14 cellular contexts compared by ENCODE assay signal in the genomic region with DNA sequence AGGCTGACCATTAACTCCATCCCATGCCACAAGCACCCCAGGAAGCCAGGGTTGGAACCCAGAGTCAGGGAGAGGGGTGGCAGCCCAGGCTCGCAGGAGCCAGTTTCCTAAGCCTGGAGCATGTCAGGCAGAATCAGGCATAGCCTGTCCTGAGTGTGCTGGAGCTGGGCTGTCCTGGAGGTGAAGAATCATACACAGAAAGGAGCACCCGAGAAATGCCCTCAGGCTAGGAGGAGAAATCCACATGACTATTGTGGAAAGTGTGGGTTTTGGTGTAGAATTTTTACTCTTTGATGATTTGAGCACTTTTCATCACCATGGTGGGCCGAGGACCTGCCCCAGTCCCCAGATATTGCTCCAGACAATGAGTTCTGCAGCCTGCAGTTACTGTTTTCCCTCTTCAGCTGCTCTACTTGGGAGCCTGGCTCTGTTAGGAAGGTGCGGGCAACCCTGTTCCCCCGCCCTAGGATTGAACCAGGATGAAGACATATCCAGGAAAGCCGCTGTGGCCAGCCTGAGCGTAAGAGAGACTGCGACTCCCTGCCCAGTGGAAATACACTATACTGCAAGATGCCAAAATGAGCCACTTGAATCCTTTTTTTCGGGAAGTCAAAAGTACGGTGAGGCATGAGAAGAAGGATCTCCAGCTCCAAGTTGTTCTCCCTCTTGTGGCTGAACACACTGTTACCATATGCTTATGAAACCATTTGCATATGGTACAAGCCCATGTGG. TPM values are rescaled to one million over a fixed set of nuclear protein-coding genes. Genes with fewer than 3 reads are reported as not detected.
DNase-seq lines count a peak whose midpoint lies in the region; ATAC-seq, FAIRE-seq and TF ChIP-seq lines count a peak whose summit lies in the region.
"Had no signal": no experiment of that assay in that cellular context is flagged by ENCODE, and none has a peak within 500 bp of the region (broad histone marks: within the 10 kb centered on the region; RNA-seq: fewer than 3 reads in every experiment).

No MANE protein-coding gene starts in this region.

- H3K36me3 ChIP-seq in K562 (ENCODE audit: control insufficient read depth, insufficient read depth, low read length) = no peaks in the 10 kb centered on the region
- H3K36me3 ChIP-seq in neural progenitor cell = no peaks in the 10 kb centered on the region

- H3K9me1 ChIP-seq in K562 (ENCODE audit: control insufficient read depth, insufficient read depth, low read length) = no peaks in the 10 kb centered on the region

- no peaks in the 10 kb centered on the region; a peak in 3 of 5 replicates for H3K4me1 ChIP-seq in K562 (replicated peaks in 1 of 2; ENCODE audit: control insufficient read depth in 2 of 2, insufficient read depth in 2 of 2, low read length in 2 of 2)
- H3K4me1 ChIP-seq in neural progenitor cell = no peaks in the 10 kb centered on the region
- H3K4me1 ChIP-seq: testis had no signal

- no peaks in the 10 kb centered on the region for H3K4me1 Mint-ChIP-seq in neural progenitor cell

- peak overlapping the region; percentile 49; the same call in 1 of the 2 replicates for H2AFZ ChIP-seq in K562 (ENCODE audit: low read depth, low read length)
- no peak overlapping the region for H2AFZ ChIP-seq in neural progenitor cell (replicated peaks)

- H3K9me3 ChIP-seq in K562 (replicated peaks; ENCODE audit: control insufficient read depth, insufficient read depth, low read depth, low read length) (no peaks in the 10 kb centered on the region), neural progenitor cell (ENCODE audit: low read depth) (no peaks in the 10 kb centered on the region)
- H3K9me3 ChIP-seq: testis had no signal

- H3K27ac Mint-ChIP-seq in neural progenitor cell = no peak overlapping the region
- H3K27ac Mint-ChIP-seq: activated naive CD4-positive, alpha-beta T cell treated with anti-CD3 and anti-CD28 coated beads, Interleukin-2, amount 10 ng/mL, durations not matched to agents 7 days and 5 days; immature natural killer cell; T-helper 2 cell treated with Interferon-gamma antibody and Interleukin-4, amounts not matched to agents 5 μg/mL and 100 μg/mL, for 36 hours had no signal

- H3K27ac ChIP-seq in K562 (ENCODE audit: extremely low read depth, low read depth, low read length) (no peak overlapping the region), neural progenitor cell (no peak overlapping the region)
- H3K27ac ChIP-seq: testis had no signal

- H3K9me3 Mint-ChIP-seq in neural progenitor cell = no peaks in the 10 kb centered on the region
- H3K9me3 Mint-ChIP-seq: activated naive CD4-positive, alpha-beta T cell treated with anti-CD3 and anti-CD28 coated beads, Interleukin-2, amount 10 ng/mL, durations not matched to agents 7 days and 5 days; immature natural killer cell; T-helper 2 cell treated with Interferon-gamma antibody and Interleukin-4, amounts not matched to agents 5 μg/mL and 100 μg/mL, for 36 hours had no signal

- peaks cover 8% of the 10 kb centered on the region for H3F3A ChIP-seq in neural progenitor cell (ENCODE audit: low read depth)

- POLR2A ChIA-PET in K562 (lab: Yijun Ruan, JAX) = no interaction called here

- in situ Hi-C loops in K562 (cut with MboI) = loop anchor here (10.0 kb wide), 1 partner anchor 537 kb away; no protein-coding TSS in a partner anchor

- peaks cover 4% of the 10 kb centered on the region for H3K27me3 Mint-ChIP-seq in neural progenitor cell (ENCODE audit: insufficient read depth, low read depth)

- peak overlapping the region; percentile 33; the same call in 1 of the 2 replicates for H3K4me2 ChIP-seq in K562 (ENCODE audit: insufficient read depth, low read length)
- H3K4me2 ChIP-seq in neural progenitor cell = no peak overlapping the region

- FAIRE-seq in K562 (lab: Jason Lieb, UNC) = no peak
- no peak for FAIRE-seq in D721Med (lab: Jason Lieb, UNC)
- FAIRE-seq: colon had no signal

- BruUV-seq in K562 (replicated peaks; lab: Mats Ljungman, UMichigan) = no TSS peak

- H3K4me3 Mint-ChIP-seq in neural progenitor cell = no peak overlapping the region
- H3K4me3 Mint-ChIP-seq: activated naive CD4-positive, alpha-beta T cell treated with anti-CD3 and anti-CD28 coated beads, Interleukin-2, amount 10 ng/mL, durations not matched to agents 7 days and 5 days; immature natural killer cell; T-helper 2 cell treated with Interferon-gamma antibody and Interleukin-4, amounts not matched to agents 5 μg/mL and 100 μg/mL, for 36 hours had no signal

- TF ChIP-seq POLR2A in K562 (conservative IDR thresholded peaks at IDR 0.05) = no peak

- H3K27me3 ChIP-seq in K562 (ENCODE audit: control insufficient read depth in 2 of 2, insufficient read depth in 2 of 2, low read length in 2 of 2) (peaks cover 8 to 9% of the 10 kb centered on the region in 2 experiments; a peak in 2 of 5 replicates), neural progenitor cell (no peaks in the 10 kb centered on the region)
- H3K27me3 ChIP-seq: testis had no signal

- no peak for TF ChIP-seq EP300 in K562 (IDR thresholded peaks at IDR 0.05; ENCODE audit: low read length)

- WGBS in K562 (ENCODE audit: insufficient coverage, low coverage, missing lambda C conversion rate) = 5% methylated on average over 10 of the region's 10 CpGs

- intact Hi-C loops in K562 (cut with micrococcal nuclease) = no loop called here

- CTCF ChIA-PET in K562 (lab: Yijun Ruan, JAX; ENCODE audit: low intra/inter-chr PET ratio) = interaction anchor here (0.7 kb wide), 1 partner anchor 330 kb away, joined by 3 read pairs; no protein-coding TSS in a partner anchor

- DNase-seq in D341Med (ENCODE audit: low spot score) (peak; percentile 18), HuH-7.5 (ENCODE audit: low spot score) (peak; percentile 59), K562 (ENCODE audit: extremely low read depth in 1 of 4, low spot score in 3 of 4) (peak in 2 of 4 experiments; percentile 4 to 31), neural progenitor cell (ENCODE audit: low spot score) (no peak), D721Med (ENCODE audit: insufficient read length, low spot score) (no peak)
- DNase-seq in stimulated activated CD4-positive, alpha-beta T cell treated with anti-CD3 and anti-CD28 coated beads, Interleukin-4, amount 100 ng/mL, for 24 hours = no peak
- no peak for DNase-seq in activated CD4-positive, CD25-positive, alpha-beta regulatory T cell (lab: John Stamatoyannopoulos, UW)
- DNase-seq: activated naive CD4-positive, alpha-beta T cell treated with anti-CD3 and anti-CD28 coated beads, Interleukin-2, amount 10 ng/mL, durations not matched to agents 7 days and 5 days; COR-L47; immature natural killer cell; testis had no signal

- TF ChIP-seq CTCF in K562 (IDR thresholded peaks at IDR 0.05 in 2 of 3, conservative IDR thresholded peaks at IDR 0.05 in 1 of 3; ENCODE audit: insufficient read depth in 2 of 3, low read depth in 1 of 3, low read length in 3 of 3) (peak in 2 of 3 experiments; percentile 36 to 41; a peak in 3 of 6 replicates), neural progenitor cell (IDR thresholded peaks at IDR 0.05) (peak; percentile 9), D721Med (IDR thresholded peaks at IDR 0.05; ENCODE audit: insufficient read depth, missing control alignments) (no peak)

- no peak overlapping the region for H3K4me3 ChIP-seq in K562
- H3K4me3 ChIP-seq in neural progenitor cell = no peak overlapping the region
- H3K4me3 ChIP-seq: testis had no signal

- H3K9ac ChIP-seq in K562 (ENCODE audit: insufficient read depth in 1 of 2, low read depth in 2 of 2, low read length in 2 of 2) = no peak overlapping the region
- no peak overlapping the region for H3K9ac ChIP-seq in neural progenitor cell

- peaks cover 2% of the 10 kb centered on the region for H3K36me3 Mint-ChIP-seq in neural progenitor cell
- H3K36me3 Mint-ChIP-seq: activated naive CD4-positive, alpha-beta T cell treated with anti-CD3 and anti-CD28 coated beads, Interleukin-2, amount 10 ng/mL, durations not matched to agents 7 days and 5 days; immature natural killer cell had no signal

- peak; percentile 85 for ATAC-seq in K562

- H3K79me2 ChIP-seq in K562 (ENCODE audit: control insufficient read depth, insufficient read depth, low read length) = no peaks in the 10 kb centered on the region
- H3K79me2 ChIP-seq in neural progenitor cell (ENCODE audit: low read depth) = no peaks in the 10 kb centered on the region

- H4K20me1 ChIP-seq in K562 (replicated peaks; ENCODE audit: control insufficient read depth, insufficient read depth, low read length) = no peaks in the 10 kb centered on the region
- H4K20me1 ChIP-seq in neural progenitor cell (ENCODE audit: low read depth) = no peaks in the 10 kb centered on the region

- TF ChIP-seq RAD21 in K562 (CRISPR knock-in tag; conservative IDR thresholded peaks at IDR 0.05 in 1 of 2, IDR thresholded peaks at IDR 0.05 in 1 of 2) = 0 out of 4 replicates have a peak, but pooled peaks of 1 of the 2 experiments have one; percentile 25

RNA-seq across cellular contexts. Expression of gene HEATR6, which starts 29.0 kb away (rescaled TPM):
- total RNA-seq in K562 (2011; cell fraction: chromatin; rRNA removed; ENCODE audit: low replicate concordance) = 29.4 and 51.4 TPM in 2 replicates
- total RNA-seq in K562 (2011; cell fraction: nucleolus; rRNA removed) = 23.0 and 26.7 TPM in 2 replicates
- total RNA-seq in K562 (2011; cell fraction: nucleoplasm; rRNA removed) = 31.9 and 32.7 TPM in 2 replicates
- total RNA-seq in K562 (2014; rRNA removed) (6.9 and 11.3 TPM in 2 replicates), K562 (2014; rRNA removed; fragmentation: Illumina TruSeq; extraction: Trizol) (11.4 and 12.1 TPM in 2 replicates), K562 (2015; rRNA removed; fragmentation: Illumina TruSeq; extraction: Trizol) (10.9 and 12.7 TPM in 2 replicates), K562 (2021) (12.9 and 13.5 TPM in 2 replicates), neural progenitor cell (ENCODE audit: low replicate concordance) (49.4 and 54.2 TPM in 2 replicates)
- polyA plus RNA-seq in K562 (2011; rRNA removed) (17.6 and 22.9 TPM in 2 replicates), K562 (2014; fragmentation: Illumina TruSeq; extraction: Trizol) (14.5 and 15.4 TPM in 2 replicates), K562 (2014; fragmentation: Nextera tagmentation; extraction: Ambion mirVana) (1 to 10 TPM; 5.3 to 9.1 TPM), K562 (2014; rRNA removed) (10.8 and 13.5 TPM in 2 replicates)
- 22.9 and 29.8 TPM in 2 replicates for polyA plus RNA-seq in K562 (2011; cell fraction: cytosol; rRNA removed)
- 78.3 and 85.3 TPM in 2 replicates for polyA plus RNA-seq in K562 (2011; cell fraction: nucleus; rRNA removed)
- 11.1 and 22.0 TPM in 2 replicates for polyA plus RNA-seq in K562 (2012)
- 21.9 and 34.4 TPM in 2 replicates for polyA minus RNA-seq in K562 (2011; rRNA and poly(A)+ RNA removed)
- polyA minus RNA-seq in K562 (2011; cell fraction: cytosol; rRNA and poly(A)+ RNA removed) = 15.9 and 17.8 TPM in 2 replicates
- 26.7 and 45.1 TPM in 2 replicates for polyA minus RNA-seq in K562 (2011; cell fraction: nucleus; rRNA and poly(A)+ RNA removed)

RNA-seq across cellular contexts. Expression of gene CA4, which starts 42.1 kb away (rescaled TPM):
- total RNA-seq in K562 (2011; cell fraction: chromatin; rRNA removed; ENCODE audit: low replicate concordance) = not detected in 2 replicates
- not detected in 2 replicates for total RNA-seq in K562 (2011; cell fraction: nucleolus; rRNA removed)
- not detected in 2 replicates for total RNA-seq in K562 (2011; cell fraction: nucleoplasm; rRNA removed)
- total RNA-seq in K562 (2014; rRNA removed) (not detected in 2 replicates), K562 (2014; rRNA removed; fragmentation: Illumina TruSeq; extraction: Trizol) (not detected in 2 replicates), K562 (2015; rRNA removed; fragmentation: Illumina TruSeq; extraction: Trizol) (not detected in 2 replicates), K562 (2021) (0.13 and 0.18 TPM in 2 replicates), neural progenitor cell (ENCODE audit: low replicate concordance) (14.1 TPM in 2 replicates)
- polyA plus RNA-seq in K562 (2011; rRNA removed) (0.13 TPM in 1 of 2 replicates, not detected in the other), K562 (2014; fragmentation: Illumina TruSeq; extraction: Trizol) (not detected in 2 replicates), K562 (2014; fragmentation: Nextera tagmentation; extraction: Ambion mirVana) (not detected), K562 (2014; rRNA removed) (not detected in 2 replicates)
- polyA plus RNA-seq in K562 (2011; cell fraction: cytosol; rRNA removed) = not detected in 2 replicates
- polyA plus RNA-seq in K562 (2011; cell fraction: nucleus; rRNA removed) = 0.24 TPM in 1 of 2 replicates, not detected in the other
- not detected in 2 replicates for polyA plus RNA-seq in K562 (2012)
- polyA minus RNA-seq in K562 (2011; rRNA and poly(A)+ RNA removed) = not detected in 2 replicates
- not detected in 2 replicates for polyA minus RNA-seq in K562 (2011; cell fraction: cytosol; rRNA and poly(A)+ RNA removed)
- polyA minus RNA-seq in K562 (2011; cell fraction: nucleus; rRNA and poly(A)+ RNA removed) = not detected in 2 replicates
- total RNA-seq: fibroblast of lung had no signal
- polyA plus RNA-seq: fibroblast of lung, immature natural killer cell had no signal

Comparison
In these comparisons a context has a peak if more than half of its experiments do, and no peak if none do; other contexts are left out.
1. DNase-seq: peak in D341Med (single experiment) and HuH-7.5 (single experiment); none in neural progenitor cell (single experiment), D721Med (single experiment), stimulated activated CD4-positive, alpha-beta T cell treated with anti-CD3 and anti-CD28 coated beads, Interleukin-4, amount 100 ng/mL, for 24 hours (single experiment) and activated CD4-positive, CD25-positive, alpha-beta regulatory T cell (0 of 4).
2. RNA of gene CA4, which starts 42.1 kb away (total RNA-seq): 14.1 TPM in neural progenitor cell; 0.13 to 0.18 TPM in K562; every median in the first group is over 10 times any median in the second.